Comparison of ENCODE assay signal across 8 cellular contexts in the genomic region with DNA sequence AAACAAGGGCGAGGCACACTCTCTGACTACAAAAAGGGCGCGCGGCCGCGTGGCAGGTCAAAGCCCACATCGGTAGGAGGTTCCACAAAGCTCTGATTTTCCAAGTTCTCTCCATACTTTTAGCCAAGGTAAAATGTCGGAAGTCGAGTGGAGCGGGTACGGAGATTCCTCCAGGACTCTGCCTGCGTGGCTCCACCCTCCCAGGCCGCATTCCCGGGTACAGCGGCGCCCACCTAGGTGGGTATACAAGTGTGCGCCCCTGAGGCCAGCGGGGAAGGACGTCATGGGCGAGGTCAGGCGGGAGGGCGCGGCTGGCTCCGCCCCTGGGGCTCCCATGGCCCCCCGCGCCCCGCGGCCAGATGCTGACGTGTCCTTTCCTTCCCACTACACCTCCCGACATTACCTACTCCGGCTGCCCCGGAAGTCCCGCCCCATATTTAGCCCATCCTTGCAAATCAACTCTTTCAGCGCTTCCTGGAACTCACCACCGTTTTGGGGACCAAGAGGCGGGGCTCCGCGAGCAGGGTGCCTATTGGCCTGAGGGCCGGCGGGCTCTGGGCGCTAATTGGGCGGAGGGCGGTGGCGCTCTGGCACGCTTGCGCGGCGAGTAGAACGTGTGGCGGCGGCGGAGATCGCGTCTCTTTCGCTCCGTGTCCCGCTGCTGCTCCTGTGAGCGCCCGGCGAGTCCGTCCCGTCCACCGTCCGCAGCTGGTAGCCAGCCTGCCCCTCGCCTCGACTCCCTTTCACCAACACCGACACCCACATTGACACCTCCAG.
A peak's percentile ranks its signal among the peaks of the same experiment; 100 is the strongest.
DNase-seq lines count a peak whose midpoint lies in the region; ATAC-seq lines count a peak whose summit lies in the region.

Gene SND1, plus strand, starts transcription at position 639 of the 777 bp plus-strand sequence. CDS start 180 bp downstream, outside the sequence.

- peak; percentile 84 to 100 (median 96) for DNase-seq in C1 segment of cervical spinal cord (lab: John Stamatoyannopoulos, UW)
- peak; percentile 98 for DNase-seq in NCI-H748 treated with DMSO at 0.1 percent for 48 hours (lab: John Stamatoyannopoulos, UW)
- DNase-seq in activated CD4-positive, alpha-beta T cell treated with anti-CD3 and anti-CD28 coated beads, Interleukin-2, amount 50 U/mL, for 24 hours (ENCODE audit: low read depth in 1 of 2, low spot score in 1 of 2), result peak; percentile 95 to 100
- peak; percentile 97 for DNase-seq in dedifferentiated amniotic fluid mesenchymal stem cell (ENCODE audit: extremely low spot score)
- peak; percentile 100 for DNase-seq in left kidney (ENCODE audit: low read depth, low spot score)
- peak; percentile 99 for DNase-seq in stimulated activated CD4-positive, alpha-beta T cell treated with anti-CD3 and anti-CD28 coated beads, Interleukin-2, amount 100 ng/mL, for 4 hours (ENCODE audit: low read depth)

- peak; percentile 89 for ATAC-seq in GM19372 (IDR thresholded peaks at IDR 0.05; ENCODE audit: low read depth, unreplicated experiment)
- ATAC-seq in HG03558 (IDR thresholded peaks at IDR 0.05; ENCODE audit: extremely low read depth, unreplicated experiment), result peak; percentile 96

Comparison
In these comparisons a context has a peak if more than half of its experiments do, and no peak if none do; other contexts are left out.
1. Peak in every context shown above with its lines: DNase-seq and ATAC-seq.